ENCODE assay signal across 22 cellular contexts in genomic region chrX:154011376-154012335, GRCh38. TPM values are rescaled to one million over a fixed set of nuclear protein-coding genes. Genes with fewer than 3 reads are reported as not detected.
A peak's percentile ranks its signal among the peaks of the same experiment; 100 is the strongest.
DNase-seq lines count a peak whose midpoint lies in the region; ATAC-seq, FAIRE-seq and TF ChIP-seq lines count a peak whose summit lies in the region.
"Had no signal": no experiment of that assay in that cellular context is flagged by ENCODE, and none has a peak within 500 bp of the region (broad histone marks: within the 10 kb centered on the region; RNA-seq: fewer than 3 reads in every experiment).

No MANE protein-coding gene starts in this region.

- no peak for TF ChIP-seq EP300 in stomach (IDR thresholded peaks at IDR 0.05)

- TF ChIP-seq CTCF in HEK293 (tag by site-specific recombination; IDR thresholded peaks at IDR 0.05) (no peak), pancreas (IDR thresholded peaks at IDR 0.05) (no peak), right atrium auricular region (IDR thresholded peaks at IDR 0.05) (no peak), stomach (IDR thresholded peaks at IDR 0.05) (no peak)

- H3K4me2 ChIP-seq in BLaER1, result no peak overlapping the region

- no peaks in the 10 kb centered on the region for H3K9me3 Mint-ChIP-seq in central memory CD8-positive, alpha-beta T cell
- H3K9me3 Mint-ChIP-seq: neural crest cell had no signal

- H3K27me3 ChIP-seq in BLaER1, result peaks cover 93% of the 10 kb centered on the region
- peaks cover 0 to 4% (median 0%) of the 10 kb centered on the region in 4 donors for H3K27me3 ChIP-seq in pancreas
- H3K27me3 ChIP-seq in right atrium auricular region, result no peaks in the 10 kb centered on the region
- peaks cover 0 to 5% (median 0%) of the 10 kb centered on the region in 3 donors for H3K27me3 ChIP-seq in stomach
- H3K27me3 ChIP-seq: suprapubic skin had no signal

- peaks cover 27% of the 10 kb centered on the region for H3K36me3 Mint-ChIP-seq in central memory CD8-positive, alpha-beta T cell (ENCODE audit: insufficient read depth)

- no peak overlapping the region for H3K4me3 Mint-ChIP-seq in central memory CD8-positive, alpha-beta T cell

- peaks cover 66% of the 10 kb centered on the region for H3K36me3 ChIP-seq in BLaER1
- peaks cover 3 to 71% of the 10 kb centered on the region in 2 experiments; a peak in 2 of 3 replicates for H3K36me3 ChIP-seq in HEK293 (ENCODE audit: control insufficient read depth in 2 of 2, insufficient read depth in 1 of 2, low read length in 2 of 2)
- H3K36me3 ChIP-seq in pancreas, result no peaks in the 10 kb centered on the region
- H3K36me3 ChIP-seq in right atrium auricular region, result peaks cover 8% of the 10 kb centered on the region
- peaks cover 0 to 56% (median 29%) of the 10 kb centered on the region in 4 donors for H3K36me3 ChIP-seq in stomach
- H3K36me3 ChIP-seq: prostate gland had no signal

- ATAC-seq in central memory CD8-positive, alpha-beta T cell (replicated peaks; ENCODE audit: extremely low read depth, poor library complexity, severe bottlenecking), result no peak
- ATAC-seq in pancreas, result no peak
- no peak for ATAC-seq in HG03025 (IDR thresholded peaks at IDR 0.05; ENCODE audit: low FRiP score, unreplicated experiment)
- ATAC-seq in GM19324 (IDR thresholded peaks at IDR 0.05; ENCODE audit: low FRiP score, unreplicated experiment), result no peak

- H3K27ac ChIP-seq in BLaER1 (peak overlapping the region; percentile 63), HEK293 (ENCODE audit: extremely low read depth, low read depth, low read length) (no peak overlapping the region), pancreas (peak overlapping the region; percentile 1 to 55 (median 38)), right atrium auricular region (no peak overlapping the region), stomach (no peak overlapping the region)
- H3K27ac ChIP-seq: prostate gland, suprapubic skin had no signal

- no peak for DNase-seq in central memory CD8-positive, alpha-beta T cell (ENCODE audit: low spot score in 2 of 2)
- DNase-seq in pancreas, result peak in 1 of 6 donors; percentile 57
- no peak for DNase-seq in right atrium auricular region (ENCODE audit: low spot score)
- no peak for DNase-seq in stomach
- DNase-seq: ACHN; activated CD4-positive, alpha-beta T cell treated with anti-CD3 and anti-CD28 coated beads, Interleukin-2, amount 50 U/mL, for 4 hours; activated effector memory CD4-positive, alpha-beta T cell treated with anti-CD3 and anti-CD28 coated beads, Interleukin-2, amount 50 U/mL, for 16 hours; cortex of kidney; IMR-90; NCI-H2081; NCI-H226 had no signal

- no peak for TF ChIP-seq POLR2A in stomach (IDR thresholded peaks at IDR 0.05)

- H3K4me1 Mint-ChIP-seq in central memory CD8-positive, alpha-beta T cell, result peaks cover 11% of the 10 kb centered on the region

- FAIRE-seq in pancreas (lab: Jason Lieb, UNC), result no peak
- FAIRE-seq: bronchial epithelial cell, endometrium, GM12892 had no signal

- no peak overlapping the region for H3K4me3 ChIP-seq in BLaER1
- no peak overlapping the region for H3K4me3 ChIP-seq in HEK293 (ENCODE audit: low read depth, low read length)
- H3K4me3 ChIP-seq in pancreas, result no peak overlapping the region
- no peak overlapping the region for H3K4me3 ChIP-seq in right atrium auricular region
- no peak overlapping the region for H3K4me3 ChIP-seq in stomach
- H3K4me3 ChIP-seq: HAP-1, prostate gland, suprapubic skin had no signal

- no peaks in the 10 kb centered on the region for H3K27me3 Mint-ChIP-seq in central memory CD8-positive, alpha-beta T cell

- peak overlapping the region; percentile 38 for H3K27ac Mint-ChIP-seq in central memory CD8-positive, alpha-beta T cell (ENCODE audit: low read depth)

- H3K9ac ChIP-seq in BLaER1, result no peak overlapping the region

- intact Hi-C loops in pancreas (cut with DNase I), result no loop called here
- intact Hi-C loops in stomach (cut with DNase I; ENCODE audit: low total_unique reads), result no loop called here

- H3K9me3 ChIP-seq in BLaER1, result no peaks in the 10 kb centered on the region
- no peaks in the 10 kb centered on the region for H3K9me3 ChIP-seq in HEK293 (ENCODE audit: control insufficient read depth, insufficient read depth, low read depth, low read length)
- no peaks in the 10 kb centered on the region for H3K9me3 ChIP-seq in pancreas
- no peaks in the 10 kb centered on the region for H3K9me3 ChIP-seq in right atrium auricular region
- H3K9me3 ChIP-seq in stomach, result no peaks in the 10 kb centered on the region
- H3K9me3 ChIP-seq: HAP-1, prostate gland, suprapubic skin had no signal

- POLR2A ChIA-PET in HEK293 (lab: Yijun Ruan, JAX), result interaction anchor here (4.6 kb wide), 1 partner anchor 41 kb away, joined by 21 read pairs; the partner anchor contains the start of genes HCFC1 and TMEM187

- H4K20me1 ChIP-seq in BLaER1, result peaks cover 81% of the 10 kb centered on the region

- WGBS in pancreas, 2 donors, result 70 to 76% methylated on average over 18 of the region's 18 CpGs
- 79 to 92% (median 83%) methylated on average over 2 to 18 of the region's 18 CpGs for WGBS in stomach, 5 donors

- H3K4me1 ChIP-seq in BLaER1, result peaks cover 97% of the 10 kb centered on the region
- H3K4me1 ChIP-seq in HEK293 (ENCODE audit: control insufficient read depth, insufficient read depth, low read length), result no peaks in the 10 kb centered on the region
- H3K4me1 ChIP-seq in pancreas, result peaks cover 0 to 5% (median 0%) of the 10 kb centered on the region in 3 donors
- no peaks in the 10 kb centered on the region for H3K4me1 ChIP-seq in right atrium auricular region
- peaks cover 0 to 15% (median 10%) of the 10 kb centered on the region in 4 donors for H3K4me1 ChIP-seq in stomach
- H3K4me1 ChIP-seq: prostate gland had no signal

- CTCF ChIA-PET in HEK293 (lab: Yijun Ruan, JAX), result interaction anchor here (0.8 to 3.9 kb wide), 8 partner anchors 9 to 522 kb away, joined by 3 to 35 read pairs (median 14); no protein-coding TSS in a partner anchor

TF ChIP-seq in HEK293, 187 proteins besides CTCF, POLR2A, EP300 and RAD21:
- TF ChIP-seq HOXD13 (CRISPR knock-in tag; IDR thresholded peaks at IDR 0.05; ENCODE audit: borderline replicate concordance), result no peak
- peak; percentile 44; the same call in 1 of the 2 replicates for TF ChIP-seq HIC1 (tag by site-specific recombination; IDR thresholded peaks at IDR 0.05)
TF ChIP-seq in HEK293: peak in this region for 1.

RNA-seq across cellular contexts. Expression of gene IRAK1, which starts 8.0 kb away (rescaled TPM):
- 100 to 1,000 TPM in 1 of 6 donors, 10 to 100 TPM in 5; 44.5 to 103 (median 64.6) TPM for total RNA-seq in pancreas
- 10 to 100 TPM; 35.8 to 48.9 TPM for polyA plus RNA-seq in pancreas
- 10 to 100 TPM; 27.5 to 37.1 TPM for total RNA-seq in right atrium auricular region
- total RNA-seq in stomach, result 100 to 1,000 TPM in 2 of 5 donors, 10 to 100 TPM in 3; 25.5 to 211 (median 75.2) TPM
- 10 to 100 TPM; 52.1 to 73.9 (median 59.1) TPM for polyA plus RNA-seq in stomach

RNA-seq across cellular contexts. Expression of gene TMEM187, which starts 39.1 kb away (rescaled TPM):
- total RNA-seq in pancreas (10 to 100 TPM in 2 of 6 donors, 1 to 10 TPM in 4; 5.7 to 12.4 (median 9.1) TPM), right atrium auricular region (1 to 10 TPM; 4.7 to 6.4 TPM), stomach (10 to 100 TPM in 1 of 5 donors, 1 to 10 TPM in 2, under 1 TPM in 1, not detected in 1; 0.89 to 16.2 (median 2.9) TPM)
- polyA plus RNA-seq in pancreas (1 to 10 TPM; 5.2 to 7.8 TPM), stomach (1 to 10 TPM; 2.3 to 7.0 (median 6.3) TPM)

RNA-seq across cellular contexts. Expression of gene HCFC1, which starts 40.0 kb away (rescaled TPM):
- 10 to 100 TPM; 10.4 to 28.4 (median 17.0) TPM for total RNA-seq in pancreas
- polyA plus RNA-seq in pancreas, result 10 to 100 TPM; 15.7 to 17.1 TPM
- 10 to 100 TPM; 40.8 to 54.7 TPM for total RNA-seq in right atrium auricular region
- 10 to 100 TPM; 13.2 to 61.6 (median 35.3) TPM for total RNA-seq in stomach
- 10 to 100 TPM in 2 of 3 donors, 1 to 10 TPM in 1; 9.0 to 13.9 (median 12.6) TPM for polyA plus RNA-seq in stomach

Comparison
In these comparisons a context has a peak if more than half of its experiments do, and no peak if none do; other contexts are left out.
1. H3K27ac ChIP-seq: peak in BLaER1 (single experiment) and pancreas (4 of 4); none in HEK293 (single experiment), right atrium auricular region (0 of 2) and stomach (0 of 5).